In genomic region chr6:29865648-29866047, GRCh38 we compare ENCODE assay signal across 21 cellular contexts. TPM values are rescaled to one million over a fixed set of nuclear protein-coding genes. Genes with fewer than 3 reads are reported as not detected.
A peak's percentile ranks its signal among the peaks of the same experiment; 100 is the strongest.
DNase-seq lines count a peak whose midpoint lies in the region; ATAC-seq lines count a peak whose summit lies in the region.
"Had no signal": no experiment of that assay in that cellular context is flagged by ENCODE, and none has a peak within 500 bp of the region (broad histone marks: within the 10 kb centered on the region; RNA-seq: fewer than 3 reads in every experiment).

No MANE protein-coding gene starts in this region.

- H3K4me3 ChIP-seq in neuronal stem cell (ENCODE audit: low read length in 2 of 2), result no peak overlapping the region
- H3K4me3 ChIP-seq: A549; BLaER1 treated with 17β-estradiol and CSF1 and Interleukin-3, amounts not matched to agents 10 nM and 100 nM; GM23248 had no signal

- peak; percentile 57 for ATAC-seq in stimulated activated naive CD8-positive, alpha-beta T cell treated with anti-CD3 and anti-CD28 coated beads, Interleukin-15, Interleukin-2, amounts not matched to agents 100 U/mL and 50 U/mL, for 24 hours
- no peak for ATAC-seq in stimulated activated naive CD8-positive, alpha-beta T cell treated with anti-CD3 and anti-CD28 coated beads, Interleukin-15, amount 100 ng/mL, for 72 hours
- peak; percentile 56 to 74 for ATAC-seq in stimulated activated naive B cell treated with anti-CD40 and anti-IgM and Interleukin-4, amounts not matched to agents 10 μg/mL and 1 μg/mL and 100 μg/mL, for 72 hours (replicated peaks)
- no peak for ATAC-seq in GM21390 (IDR thresholded peaks at IDR 0.05; ENCODE audit: unreplicated experiment)
- ATAC-seq: A549 had no signal

- peaks cover 0 to 35% (median 7%) of the 10 kb centered on the region in 3 experiments for H3K27me3 ChIP-seq in neuronal stem cell (ENCODE audit: control insufficient read depth in 3 of 3, insufficient read depth in 3 of 3, low read depth in 1 of 3, low read length in 3 of 3)
- H3K27me3 ChIP-seq: BLaER1 treated with 17β-estradiol and CSF1 and Interleukin-3, amounts not matched to agents 10 nM and 100 nM had no signal

- no peak overlapping the region for H2AFZ ChIP-seq in neuronal stem cell (ENCODE audit: low read length)
- H2AFZ ChIP-seq: GM23248 had no signal

- H3K23ac ChIP-seq in neuronal stem cell (ENCODE audit: low read depth, low read length, poor library complexity), result no peak overlapping the region

- H3K9me3 Mint-ChIP-seq in stimulated activated naive CD8-positive, alpha-beta T cell treated with anti-CD3 and anti-CD28 coated beads, Interleukin-15, amount 100 ng/mL, for 72 hours, result no peaks in the 10 kb centered on the region
- no peaks in the 10 kb centered on the region for H3K9me3 Mint-ChIP-seq in stimulated activated naive B cell treated with anti-CD40 and anti-IgM and Interleukin-4, amounts not matched to agents 10 μg/mL and 1 μg/mL and 100 μg/mL, for 72 hours
- H3K9me3 Mint-ChIP-seq: CD4-positive, alpha-beta memory T cell had no signal

- H2BK15ac ChIP-seq in neuronal stem cell (ENCODE audit: low read length), result no peak overlapping the region

- H2BK12ac ChIP-seq in neuronal stem cell (ENCODE audit: low read length), result no peak overlapping the region

- H3K9me3 ChIP-seq in neuronal stem cell (replicated peaks in 1 of 2; ENCODE audit: control insufficient read depth in 2 of 2, insufficient read depth in 1 of 2, low read depth in 1 of 2, low read length in 2 of 2), result peaks cover 0 to 4% of the 10 kb centered on the region in 2 donors
- H3K9me3 ChIP-seq: A549; BE2C; BLaER1 treated with 17β-estradiol and CSF1 and Interleukin-3, amounts not matched to agents 10 nM and 100 nM had no signal

- no peak overlapping the region for H3K14ac ChIP-seq in neuronal stem cell (ENCODE audit: low read length)

- no peak overlapping the region for H3K27ac ChIP-seq in neuronal stem cell (replicated peaks; ENCODE audit: low read length)
- H3K27ac ChIP-seq: A549; BLaER1 treated with 17β-estradiol and CSF1 and Interleukin-3, amounts not matched to agents 10 nM and 100 nM; GM23248 had no signal

- no peak overlapping the region for H2BK120ac ChIP-seq in neuronal stem cell (ENCODE audit: low read depth, low read length)

- no peak overlapping the region for H2BK5ac ChIP-seq in neuronal stem cell (ENCODE audit: low read length)

- no peaks in the 10 kb centered on the region for H3K36me3 Mint-ChIP-seq in stimulated activated naive B cell treated with anti-CD40 and anti-IgM and Interleukin-4, amounts not matched to agents 10 μg/mL and 1 μg/mL and 100 μg/mL, for 72 hours
- H3K36me3 Mint-ChIP-seq: CD4-positive, alpha-beta memory T cell had no signal

- no peak overlapping the region for H3K27ac Mint-ChIP-seq in stimulated activated naive CD8-positive, alpha-beta T cell treated with anti-CD3 and anti-CD28 coated beads, Interleukin-15, amount 100 ng/mL, for 72 hours
- H3K27ac Mint-ChIP-seq in stimulated activated naive B cell treated with anti-CD40 and anti-IgM and Interleukin-4, amounts not matched to agents 10 μg/mL and 1 μg/mL and 100 μg/mL, for 72 hours, result no peak overlapping the region

- no peak overlapping the region for H4K91ac ChIP-seq in neuronal stem cell (ENCODE audit: low read depth, low read length, poor library complexity)

- no peak overlapping the region for H3K4ac ChIP-seq in neuronal stem cell (ENCODE audit: low read length)

- no peak overlapping the region for H3K4me3 Mint-ChIP-seq in stimulated activated naive CD8-positive, alpha-beta T cell treated with anti-CD3 and anti-CD28 coated beads, Interleukin-15, amount 100 ng/mL, for 72 hours
- no peak overlapping the region for H3K4me3 Mint-ChIP-seq in stimulated activated naive B cell treated with anti-CD40 and anti-IgM and Interleukin-4, amounts not matched to agents 10 μg/mL and 1 μg/mL and 100 μg/mL, for 72 hours
- H3K4me3 Mint-ChIP-seq: CD4-positive, alpha-beta memory T cell had no signal

- H3K9ac ChIP-seq in neuronal stem cell (ENCODE audit: low read depth, low read length, poor library complexity), result peak overlapping the region; percentile 32
- H3K9ac ChIP-seq: BLaER1 treated with 17β-estradiol and CSF1 and Interleukin-3, amounts not matched to agents 10 nM and 100 nM; GM23248 had no signal

- no peaks in the 10 kb centered on the region for H3K4me1 Mint-ChIP-seq in stimulated activated naive CD8-positive, alpha-beta T cell treated with anti-CD3 and anti-CD28 coated beads, Interleukin-15, amount 100 ng/mL, for 72 hours
- H3K4me1 Mint-ChIP-seq in stimulated activated naive B cell treated with anti-CD40 and anti-IgM and Interleukin-4, amounts not matched to agents 10 μg/mL and 1 μg/mL and 100 μg/mL, for 72 hours, result peaks cover 6 to 17% of the 10 kb centered on the region in 2 donors
- H3K4me1 Mint-ChIP-seq: CD4-positive, alpha-beta memory T cell had no signal

- no peak overlapping the region for H2AK5ac ChIP-seq in neuronal stem cell (ENCODE audit: low read depth, low read length)

- H3K36me3 ChIP-seq in neuronal stem cell (replicated peaks in 1 of 2; ENCODE audit: control insufficient read depth in 2 of 2, insufficient read depth in 2 of 2, low read length in 2 of 2), result no peaks in the 10 kb centered on the region
- H3K36me3 ChIP-seq: BE2C; BLaER1 treated with 17β-estradiol and CSF1 and Interleukin-3, amounts not matched to agents 10 nM and 100 nM had no signal

- no peaks in the 10 kb centered on the region for H3K79me1 ChIP-seq in neuronal stem cell (ENCODE audit: low read depth, low read length)

- no peak for DNase-seq in stimulated activated naive CD8-positive, alpha-beta T cell treated with anti-CD3 and anti-CD28 coated beads, Interleukin-15, Interleukin-2, amounts not matched to agents 100 U/mL and 50 U/mL, for 24 hours
- no peak for DNase-seq in stimulated activated naive CD8-positive, alpha-beta T cell treated with anti-CD3 and anti-CD28 coated beads, Interleukin-15, amount 100 ng/mL, for 72 hours
- DNase-seq in neuronal stem cell (ENCODE audit: low spot score), result no peak
- no peak for DNase-seq in stimulated activated naive B cell treated with anti-CD40 and anti-IgM and Interleukin-4, amounts not matched to agents 10 μg/mL and 1 μg/mL and 100 μg/mL, for 72 hours
- no peak for DNase-seq in C1 segment of cervical spinal cord (lab: John Stamatoyannopoulos, UW)
- DNase-seq: 8988T; ACHN; AML-193; BE2C; Calu3; CD4-positive, alpha-beta memory T cell; COR-L47; DMS53; DMS79 treated with DMSO at 0.1 percent for 48 hours; GF-D8; GM23248; H7; HCEC 1CT had no signal

- no peaks in the 10 kb centered on the region for H3K4me1 ChIP-seq in neuronal stem cell (ENCODE audit: control insufficient read depth in 2 of 2, insufficient read depth in 1 of 2, low read depth in 1 of 2, low read length in 2 of 2)
- H3K4me1 ChIP-seq: A549; BE2C; BLaER1 treated with 17β-estradiol and CSF1 and Interleukin-3, amounts not matched to agents 10 nM and 100 nM had no signal

- H4K8ac ChIP-seq in neuronal stem cell (ENCODE audit: low read depth, low read length), result no peak overlapping the region

- no CpG with 5 or more reads among the region's 1 CpG for WGBS in neuronal stem cell (ENCODE audit: extremely low coverage in 2 of 2, insufficient read length in 2 of 2, insufficient replicate concordance in 1 of 2), 2 donors

- peaks cover 77% of the 10 kb centered on the region for H3K27me3 Mint-ChIP-seq in stimulated activated naive CD8-positive, alpha-beta T cell treated with anti-CD3 and anti-CD28 coated beads, Interleukin-15, amount 100 ng/mL, for 72 hours
- H3K27me3 Mint-ChIP-seq in stimulated activated naive B cell treated with anti-CD40 and anti-IgM and Interleukin-4, amounts not matched to agents 10 μg/mL and 1 μg/mL and 100 μg/mL, for 72 hours, result peaks cover 50 to 68% of the 10 kb centered on the region in 2 donors

- H3K18ac ChIP-seq in neuronal stem cell (ENCODE audit: low read length), result no peak overlapping the region

- no peak overlapping the region for H3K4me2 ChIP-seq in neuronal stem cell (ENCODE audit: insufficient read depth, low read length, poor library complexity, severe bottlenecking)
- H3K4me2 ChIP-seq: A549; BLaER1 treated with 17β-estradiol and CSF1 and Interleukin-3, amounts not matched to agents 10 nM and 100 nM had no signal

RNA-seq across cellular contexts. Expression of gene HLA-G, which starts 38.0 kb away (rescaled TPM):
- polyA plus RNA-seq in neuronal stem cell (2013, experiment 1 of 2), result not detected
- not detected for polyA plus RNA-seq in neuronal stem cell (2013, experiment 2 of 2)

Comparison
In these comparisons a context has a peak if more than half of its experiments do, and no peak if none do; other contexts are left out.
1. ATAC-seq: peak in stimulated activated naive CD8-positive, alpha-beta T cell treated with anti-CD3 and anti-CD28 coated beads, Interleukin-15, Interleukin-2, amounts not matched to agents 100 U/mL and 50 U/mL, for 24 hours (single experiment) and stimulated activated naive B cell treated with anti-CD40 and anti-IgM and Interleukin-4, amounts not matched to agents 10 μg/mL and 1 μg/mL and 100 μg/mL, for 72 hours (2 of 2); none in stimulated activated naive CD8-positive, alpha-beta T cell treated with anti-CD3 and anti-CD28 coated beads, Interleukin-15, amount 100 ng/mL, for 72 hours (single experiment) and GM21390 (single experiment).